8 cellular contexts compared by ENCODE assay signal in the genomic region with DNA sequence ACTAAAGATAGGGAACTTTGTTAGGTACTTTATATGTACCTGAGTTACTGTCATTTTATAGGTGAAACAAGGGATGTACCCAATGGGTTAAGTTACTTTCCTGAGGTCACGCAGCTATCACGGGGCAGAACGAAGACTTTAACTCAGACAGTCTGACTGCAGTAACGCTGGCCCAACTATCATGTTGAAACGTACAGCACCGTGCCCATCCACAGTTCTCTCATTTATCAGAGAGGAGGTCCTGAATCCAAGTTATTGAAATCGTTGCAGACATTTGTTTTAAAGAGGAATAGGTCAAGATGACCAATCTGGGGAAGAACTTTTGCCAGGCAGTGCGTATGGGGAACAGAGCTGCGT. TPM values are rescaled to one million over a fixed set of nuclear protein-coding genes. Genes with fewer than 3 reads are reported as not detected.
DNase-seq lines count a peak whose midpoint lies in the region; ATAC-seq and TF ChIP-seq lines count a peak whose summit lies in the region.

No MANE protein-coding gene starts in this region.

- no peaks in the 10 kb centered on the region for H3K9me3 Mint-ChIP-seq in stimulated activated naive CD8-positive, alpha-beta T cell treated with anti-CD3 and anti-CD28 coated beads, Interleukin-15, Interleukin-2, amounts not matched to agents 100 ng/mL and 50 ng/mL, for 24 hours

- 0 out of 2 replicates have a peak, but pooled peaks cover 9% of the 10 kb centered on the region for H3K36me3 ChIP-seq in Karpas-422 (ENCODE audit: insufficient read depth, low read length)
- no peaks in the 10 kb centered on the region for H3K36me3 ChIP-seq in endocrine pancreas (ENCODE audit: control insufficient read depth, insufficient read depth, low read length)

- ATAC-seq in stimulated activated naive CD8-positive, alpha-beta T cell treated with anti-CD3 and anti-CD28 coated beads, Interleukin-15, Interleukin-2, amounts not matched to agents 100 U/mL and 50 U/mL, for 24 hours = no peak

- H3K79me2 ChIP-seq in Karpas-422 (ENCODE audit: low read length) = peaks cover 40% of the 10 kb centered on the region

- peak overlapping the region; percentile 4; the same call in 1 of the 2 replicates for H3K27ac ChIP-seq in Karpas-422 (ENCODE audit: low read length)

- no peaks in the 10 kb centered on the region for H3K9me3 ChIP-seq in Karpas-422 (ENCODE audit: low read length)
- H3K9me3 ChIP-seq in endocrine pancreas (ENCODE audit: control insufficient read depth, low read length) = no peaks in the 10 kb centered on the region

- H3K4me1 Mint-ChIP-seq in stimulated activated naive CD8-positive, alpha-beta T cell treated with anti-CD3 and anti-CD28 coated beads, Interleukin-15, Interleukin-2, amounts not matched to agents 100 ng/mL and 50 ng/mL, for 24 hours (ENCODE audit: low read depth) = peaks cover 56% of the 10 kb centered on the region

- no peaks in the 10 kb centered on the region for H4K20me1 ChIP-seq in Karpas-422 (ENCODE audit: insufficient read depth, low read depth, low read length)

- H2AFZ ChIP-seq in Karpas-422 (ENCODE audit: low read length) = peak overlapping the region; percentile 46

- no peaks in the 10 kb centered on the region for H3K9me2 ChIP-seq in Karpas-422 (replicated peaks; ENCODE audit: insufficient read depth, low read length)

- no peaks in the 10 kb centered on the region for H3K36me3 Mint-ChIP-seq in stimulated activated naive CD8-positive, alpha-beta T cell treated with anti-CD3 and anti-CD28 coated beads, Interleukin-15, Interleukin-2, amounts not matched to agents 100 ng/mL and 50 ng/mL, for 24 hours (ENCODE audit: low read depth)

- no peak for DNase-seq in stimulated activated naive CD8-positive, alpha-beta T cell treated with anti-CD3 and anti-CD28 coated beads, Interleukin-15, Interleukin-2, amounts not matched to agents 100 U/mL and 50 U/mL, for 24 hours
- DNase-seq in Karpas-422 (peak; percentile 51), retinal pigment epithelial cell (ENCODE audit: low read depth) (no peak), 8988T (no peak), GM13977 (ENCODE audit: low spot score) (no peak), GDM1 (lab: John Stamatoyannopoulos, UW) (no peak)

- peak overlapping the region; percentile 74 for H3K4me2 ChIP-seq in Karpas-422 (ENCODE audit: low read depth, low read length, poor library complexity, severe bottlenecking)

- no peaks in the 10 kb centered on the region for H3K27me3 Mint-ChIP-seq in stimulated activated naive CD8-positive, alpha-beta T cell treated with anti-CD3 and anti-CD28 coated beads, Interleukin-15, Interleukin-2, amounts not matched to agents 100 ng/mL and 50 ng/mL, for 24 hours

- in situ Hi-C loops in GM13977 (cut with MboI; ENCODE audit: low pct_unique_long_range_greater_than_20kb, low sequenced_read_pairs, unreplicated experiment) = no loop called here

- no peak for TF ChIP-seq CTCF in retinal pigment epithelial cell (conservative IDR thresholded peaks at IDR 0.05; ENCODE audit: low read depth, low read length)
- no peak for TF ChIP-seq CTCF in GM13977 (IDR thresholded peaks at IDR 0.05; ENCODE audit: extremely low read depth, insufficient read depth, missing control alignments)

- H3K9ac ChIP-seq in Karpas-422 (ENCODE audit: low read length) (peak overlapping the region; percentile 56), endocrine pancreas (ENCODE audit: control insufficient read depth, insufficient read depth, low read length) (no peak overlapping the region)

- H3K4me1 ChIP-seq in Karpas-422 (ENCODE audit: low read length) = peaks cover 43% of the 10 kb centered on the region
- H3K4me1 ChIP-seq in endocrine pancreas (ENCODE audit: control insufficient read depth, insufficient read depth, low read length) = no peaks in the 10 kb centered on the region

- H3K27ac Mint-ChIP-seq in stimulated activated naive CD8-positive, alpha-beta T cell treated with anti-CD3 and anti-CD28 coated beads, Interleukin-15, Interleukin-2, amounts not matched to agents 100 ng/mL and 50 ng/mL, for 24 hours = peak overlapping the region; percentile 72

- H3K4me3 ChIP-seq in Karpas-422 (ENCODE audit: low read length) = peak overlapping the region; percentile 87
- peak overlapping the region; percentile 50 for H3K4me3 ChIP-seq in endocrine pancreas (ENCODE audit: control insufficient read depth, insufficient read depth, low read length)
- peak overlapping the region; percentile 50 for H3K4me3 ChIP-seq in retinal pigment epithelial cell (ENCODE audit: low read length)

- H3K4me3 Mint-ChIP-seq in stimulated activated naive CD8-positive, alpha-beta T cell treated with anti-CD3 and anti-CD28 coated beads, Interleukin-15, Interleukin-2, amounts not matched to agents 100 ng/mL and 50 ng/mL, for 24 hours = peak overlapping the region; percentile 83

- H3K27me3 ChIP-seq in Karpas-422 (ENCODE audit: low read length) = no peaks in the 10 kb centered on the region
- H3K27me3 ChIP-seq in endocrine pancreas (ENCODE audit: control insufficient read depth, insufficient read depth, low read length) = no peaks in the 10 kb centered on the region

RNA-seq across cellular contexts. Expression of gene C12orf75, which starts 0.6 kb away (rescaled TPM):
- 149 and 291 TPM in 2 replicates for total RNA-seq in Karpas-422 (2014; rRNA removed; shearing (Covaris generic); ENCODE audit: low replicate concordance)
